ENCODE assay signal across 8 cellular contexts in genomic region chr5:174724484-174725260, GRCh38. TPM values are rescaled to one million over a fixed set of nuclear protein-coding genes. Genes with fewer than 3 reads are reported as not detected.
DNase-seq lines count a peak whose midpoint lies in the region; ATAC-seq and TF ChIP-seq lines count a peak whose summit lies in the region.

TSS of gene MSX2 (plus strand) at chr5:174724582. CDS start at chr5:174724660, 78 bp downstream.

- H3K79me2 ChIP-seq in parathyroid adenoma, result peaks cover 30% of the 10 kb centered on the region
- no peaks in the 10 kb centered on the region for H3K79me2 ChIP-seq in PC-9 (ENCODE audit: low read depth)

- no peak within 1 kb of the TSS for H3K4me3 ChIP-seq in CD8-positive, alpha-beta T cell (ENCODE audit: low read depth, low read length)
- H3K4me3 ChIP-seq in parathyroid adenoma (ENCODE audit: low read depth, low read length), result peak within 1 kb of the TSS; percentile 92
- no peak within 1 kb of the TSS for H3K4me3 ChIP-seq in PC-9

- H3K4me1 Mint-ChIP-seq in CD8-positive, alpha-beta T cell (ENCODE audit: low read depth), result peaks cover 12% of the 10 kb centered on the region

- peak within 1 kb of the TSS; percentile 93 for H3K4me2 ChIP-seq in parathyroid adenoma (ENCODE audit: low read length)
- H3K4me2 ChIP-seq in PC-9, result no peak within 1 kb of the TSS

- H3K9me2 ChIP-seq in PC-9 (ENCODE audit: insufficient read depth), result no peaks in the 10 kb centered on the region

- intact Hi-C loops in CD8-positive, alpha-beta T cell (cut with DNase I, micrococcal nuclease), result no loop called here
- intact Hi-C loops in left cardiac atrium (cut with DNase I), result no loop called here
- intact Hi-C loops in PC-9 (cut with micrococcal nuclease; ENCODE audit: unreplicated experiment), result no loop called here

- no peaks in the 10 kb centered on the region for H3K9me3 ChIP-seq in CD8-positive, alpha-beta T cell (ENCODE audit: low read length)
- H3K9me3 ChIP-seq in parathyroid adenoma (ENCODE audit: control insufficient read depth, low read length) (no peaks in the 10 kb centered on the region), PC-9 (ENCODE audit: insufficient read depth, low read depth) (no peaks in the 10 kb centered on the region)

- H3K27me3 ChIP-seq in CD8-positive, alpha-beta T cell (ENCODE audit: insufficient read depth, low read length), result peaks cover 17% of the 10 kb centered on the region
- no peaks in the 10 kb centered on the region for H3K27me3 ChIP-seq in parathyroid adenoma (ENCODE audit: control insufficient read depth, insufficient read depth, low read length)
- peaks cover 83% of the 10 kb centered on the region for H3K27me3 ChIP-seq in PC-9 (ENCODE audit: insufficient read depth, low read depth)

- POLR2A ChIA-PET in CD8-positive, alpha-beta T cell (lab: Charles Lee), result no interaction called here
- POLR2A ChIA-PET in PC-9 (lab: Charles Lee; ENCODE audit: unreplicated experiment), result no interaction called here

- ATAC-seq in CD8-positive, alpha-beta T cell, result no peak
- ATAC-seq in left cardiac atrium (peak; percentile 98 to 99), GM21529 (IDR thresholded peaks at IDR 0.05; ENCODE audit: unreplicated experiment) (no peak), HG02642 (IDR thresholded peaks at IDR 0.05; ENCODE audit: poor library complexity, unreplicated experiment) (no peak)

- no peak for DNase-seq in CD8-positive, alpha-beta T cell
- DNase-seq in NCI-H510A treated with DMSO at 0.1 percent for 48 hours (lab: John Stamatoyannopoulos, UW) (peak; percentile 75), anterior cingulate cortex (lab: John Stamatoyannopoulos, UW) (peak in 48 of 58 donors; percentile 5 to 75 (median 38)), left cardiac atrium (peak; percentile 91), PC-9 (no peak)

- H3K4me3 Mint-ChIP-seq in CD8-positive, alpha-beta T cell, result peak within 1 kb of the TSS; percentile 40

- no peaks in the 10 kb centered on the region for H3K36me3 Mint-ChIP-seq in CD8-positive, alpha-beta T cell

- H2AFZ ChIP-seq in parathyroid adenoma, result peak within 1 kb of the TSS; percentile 69
- no peak within 1 kb of the TSS for H2AFZ ChIP-seq in PC-9

- peaks cover 78% of the 10 kb centered on the region for H3K27me3 Mint-ChIP-seq in CD8-positive, alpha-beta T cell (ENCODE audit: low read depth)

- BruUV-seq in PC-9 (replicated peaks; lab: Mats Ljungman, UMichigan), result no TSS peak

- no peak for TF ChIP-seq CTCF in CD8-positive, alpha-beta T cell (IDR thresholded peaks at IDR 0.05)
- TF ChIP-seq CTCF in parathyroid adenoma (IDR thresholded peaks at IDR 0.05), result peak; percentile 26
- TF ChIP-seq CTCF in PC-9 (conservative IDR thresholded peaks at IDR 0.05), result no peak

- H3K27ac Mint-ChIP-seq in CD8-positive, alpha-beta T cell, result no peak within 1 kb of the TSS

- CTCF ChIA-PET in CD8-positive, alpha-beta T cell (lab: Charles Lee), result no interaction called here
- CTCF ChIA-PET in PC-9 (lab: Charles Lee), result no interaction called here

- H3K27ac ChIP-seq in CD8-positive, alpha-beta T cell (ENCODE audit: low read depth, low read length), result no peak within 1 kb of the TSS
- H3K27ac ChIP-seq in parathyroid adenoma (peak within 1 kb of the TSS; percentile 91), PC-9 (no peak within 1 kb of the TSS)

- H4K20me1 ChIP-seq in PC-9 (ENCODE audit: insufficient read depth), result no peaks in the 10 kb centered on the region

- H3K9ac ChIP-seq in parathyroid adenoma, result peak within 1 kb of the TSS; percentile 95

- H3K36me3 ChIP-seq in CD8-positive, alpha-beta T cell (ENCODE audit: insufficient read depth, low read length), result no peaks in the 10 kb centered on the region
- H3K36me3 ChIP-seq in parathyroid adenoma (ENCODE audit: control insufficient read depth, insufficient read depth, low read length), result no peaks in the 10 kb centered on the region
- no peaks in the 10 kb centered on the region for H3K36me3 ChIP-seq in PC-9 (ENCODE audit: low read depth)

- no peaks in the 10 kb centered on the region for H3F3A ChIP-seq in PC-9 (ENCODE audit: insufficient read depth, low read depth)

- no peaks in the 10 kb centered on the region for H3K9me3 Mint-ChIP-seq in CD8-positive, alpha-beta T cell

- H3K4me1 ChIP-seq in CD8-positive, alpha-beta T cell (ENCODE audit: insufficient read depth, low read length), result no peaks in the 10 kb centered on the region
- peaks cover 23% of the 10 kb centered on the region for H3K4me1 ChIP-seq in parathyroid adenoma
- no peaks in the 10 kb centered on the region for H3K4me1 ChIP-seq in PC-9 (replicated peaks; ENCODE audit: insufficient read depth)

RNA-seq across cellular contexts. Expression of gene MSX2, which starts in this region (rescaled TPM):
- total RNA-seq in CD8-positive, alpha-beta T cell, result not detected
- total RNA-seq in left cardiac atrium, result 1 to 10 TPM; 1.8 to 2.8 TPM
- not detected in 2 replicates for total RNA-seq in PC-9 (2021)

Comparison
In these comparisons a context has a peak if more than half of its experiments do, and no peak if none do; other contexts are left out.
1. ATAC-seq: peak in left cardiac atrium (2 of 2); none in CD8-positive, alpha-beta T cell (single experiment), GM21529 (single experiment) and HG02642 (single experiment).
2. DNase-seq: peak in NCI-H510A treated with DMSO at 0.1 percent for 48 hours (single experiment), anterior cingulate cortex (48 of 58) and left cardiac atrium (single experiment); none in CD8-positive, alpha-beta T cell (0 of 7) and PC-9 (0 of 2).